Comparison of ENCODE assay signal across 8 cellular contexts in genomic region chr1:114345930-114346479, GRCh38.
DNase-seq lines count a peak whose midpoint lies in the region; ATAC-seq and TF ChIP-seq lines count a peak whose summit lies in the region.

No MANE protein-coding gene starts in this region.

- ATAC-seq in GM19438 (IDR thresholded peaks at IDR 0.05; ENCODE audit: low read depth, unreplicated experiment) = peak; percentile 47
- peak; percentile 29 for ATAC-seq in HG03460 (IDR thresholded peaks at IDR 0.05; ENCODE audit: unreplicated experiment)

- H3K9me3 ChIP-seq in cardiac muscle cell (ENCODE audit: low read depth) = no peaks in the 10 kb centered on the region
- no peaks in the 10 kb centered on the region for H3K9me3 ChIP-seq in prostate gland

- intact Hi-C loops in prostate gland (cut with DNase I) = loop anchor here (2.0 to 5.0 kb wide), 4 partner anchors 81 to 326 kb away; partner anchors contain the start of genes BCAS2, DENND2C and TRIM33

- TF ChIP-seq POLR2A in prostate gland (IDR thresholded peaks at IDR 0.05) = no peak

- TF ChIP-seq CTCF in C4-2B (conservative IDR thresholded peaks at IDR 0.05) (no peak), cardiac muscle cell (IDR thresholded peaks at IDR 0.05; ENCODE audit: low read depth, low read length) (no peak), prostate gland (IDR thresholded peaks at IDR 0.05) (no peak)

- H3K36me3 ChIP-seq in cardiac muscle cell = no peaks in the 10 kb centered on the region
- H3K36me3 ChIP-seq in prostate gland = no peaks in the 10 kb centered on the region

- WGBS in prostate gland = 10% methylated on average over 24 of the region's 24 CpGs

- H3K27me3 Mint-ChIP-seq in activated T-cell treated with anti-CD3 and anti-CD28 coated beads, Interleukin-2, amount 50 U/mL, for 24 hours = no peaks in the 10 kb centered on the region

- H3K4me3 ChIP-seq in cardiac muscle cell = peak overlapping the region; percentile 9
- H3K4me3 ChIP-seq in prostate gland = peak overlapping the region; percentile 34 to 42

- peak; percentile 51 for DNase-seq in activated T-cell treated with anti-CD3 and anti-CD28 coated beads, Interleukin-2, amount 50 U/mL, for 24 hours
- DNase-seq in cardiac muscle cell (ENCODE audit: low read depth in 1 of 2, low spot score in 1 of 2) (peak in 1 of 2 donors; percentile 46), prostate gland (ENCODE audit: low spot score) (no peak), SW 1271 (lab: John Stamatoyannopoulos, UW) (no peak), NCI-H82 (lab: John Stamatoyannopoulos, UW) (no peak)

- H3K4me3 Mint-ChIP-seq in activated T-cell treated with anti-CD3 and anti-CD28 coated beads, Interleukin-2, amount 50 U/mL, for 24 hours = peak overlapping the region; percentile 80

- H3K4me1 ChIP-seq in cardiac muscle cell (ENCODE audit: low read depth) = peaks cover 3% of the 10 kb centered on the region
- peaks cover 7% of the 10 kb centered on the region for H3K4me1 ChIP-seq in prostate gland (replicated peaks)

- peak overlapping the region; percentile 13; the same call in 1 of the 2 replicates for H3K27ac ChIP-seq in C4-2B
- no peak overlapping the region for H3K27ac ChIP-seq in cardiac muscle cell
- H3K27ac ChIP-seq in prostate gland = peak overlapping the region; percentile 79 to 86

- H3K27me3 ChIP-seq in cardiac muscle cell (no peaks in the 10 kb centered on the region), prostate gland (replicated peaks; ENCODE audit: insufficient read depth) (no peaks in the 10 kb centered on the region)

- peaks cover 4% of the 10 kb centered on the region for H3K9me3 Mint-ChIP-seq in activated T-cell treated with anti-CD3 and anti-CD28 coated beads, Interleukin-2, amount 50 U/mL, for 24 hours

- peaks cover 37% of the 10 kb centered on the region for H3K4me1 Mint-ChIP-seq in activated T-cell treated with anti-CD3 and anti-CD28 coated beads, Interleukin-2, amount 50 U/mL, for 24 hours (ENCODE audit: low read depth)

- H3K36me3 Mint-ChIP-seq in activated T-cell treated with anti-CD3 and anti-CD28 coated beads, Interleukin-2, amount 50 U/mL, for 24 hours (ENCODE audit: low read depth) = no peaks in the 10 kb centered on the region

- H3K27ac Mint-ChIP-seq in activated T-cell treated with anti-CD3 and anti-CD28 coated beads, Interleukin-2, amount 50 U/mL, for 24 hours = peak overlapping the region; percentile 90
